ENCODE assay signal across 19 cellular contexts in the genomic region with DNA sequence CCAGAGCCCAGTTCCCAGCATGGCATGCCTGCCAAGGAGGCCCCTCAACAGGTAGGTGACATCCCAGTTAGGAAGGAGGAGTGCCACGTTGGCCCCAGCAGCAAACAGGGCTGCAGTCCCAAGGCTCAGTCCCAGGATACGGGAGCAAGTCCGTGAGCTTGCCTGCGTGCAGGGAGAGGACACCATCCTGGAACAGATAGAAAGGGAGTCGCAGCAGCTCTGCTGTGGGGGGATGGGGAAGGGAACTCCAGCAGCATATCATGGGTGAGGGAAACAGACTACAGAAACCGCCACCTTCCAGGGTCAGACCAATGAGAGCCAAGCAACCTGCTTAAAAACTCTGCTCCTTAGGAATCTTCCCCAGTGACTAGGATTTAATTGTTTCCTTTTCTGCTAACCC. TPM values are rescaled to one million over a fixed set of nuclear protein-coding genes. Genes with fewer than 3 reads are reported as not detected.
"Had no signal": no experiment of that assay in that cellular context is flagged by ENCODE, and none has a peak within 500 bp of the region (broad histone marks: within the 10 kb centered on the region; RNA-seq: fewer than 3 reads in every experiment).

No MANE protein-coding gene starts in this region.

- H3K27ac ChIP-seq: brain microvascular endothelial cell, foreskin keratinocyte, parathyroid adenoma, testis had no signal

- H3K27me3 ChIP-seq: brain microvascular endothelial cell, foreskin keratinocyte, testis had no signal

- FAIRE-seq: endometrium, islet of Langerhans had no signal

- H3K4me1 ChIP-seq: foreskin keratinocyte, parathyroid adenoma had no signal

- H3K79me2 ChIP-seq: parathyroid adenoma had no signal

- ATAC-seq: activated naive CD4-positive, alpha-beta T cell treated with anti-CD3 and anti-CD28 coated beads, Interleukin-2, amount 50 U/mL, for 72 hours; esophagus mucosa; foreskin keratinocyte had no signal

- H3K9ac ChIP-seq: parathyroid adenoma had no signal

- DNase-seq: activated CD4-positive, alpha-beta T cell treated with anti-CD3 and anti-CD28 coated beads, Interleukin-2, amount 50 U/mL, for 1 hour; amygdala; brain microvascular endothelial cell; cerebellar nuclear complex; foreskin keratinocyte; nephron progenitor cell; stimulated activated CD4-positive, alpha-beta T cell treated with anti-CD3 and anti-CD28 coated beads, Interleukin-15, amount 100 ng/mL, for 24 hours; stimulated activated CD4-positive, alpha-beta T cell treated with anti-CD3 and anti-CD28 coated beads, Interleukin-4, amount 100 ng/mL, for 24 hours; testis had no signal

- H3K4me3 ChIP-seq: testis had no signal

- H3K9me3 ChIP-seq: testis had no signal

- H3K36me3 ChIP-seq: brain microvascular endothelial cell had no signal

- H2AFZ ChIP-seq: parathyroid adenoma had no signal

RNA-seq across cellular contexts. Expression of gene TM4SF19, which starts 10.8 kb away (rescaled TPM):
- total RNA-seq: activated CD8-positive, alpha-beta memory T cell treated with anti-CD3 and anti-CD28 coated beads for 36 hours; lung microvascular endothelial cell; renal cortical epithelial cell; T-helper 2 cell treated with Interferon-gamma antibody and Interleukin-4, amounts not matched to agents 100 ng/mL and 5 ng/mL, for 36 hours; urinary bladder had no signal
- polyA plus RNA-seq: urinary bladder had no signal
